In the genomic region with DNA sequence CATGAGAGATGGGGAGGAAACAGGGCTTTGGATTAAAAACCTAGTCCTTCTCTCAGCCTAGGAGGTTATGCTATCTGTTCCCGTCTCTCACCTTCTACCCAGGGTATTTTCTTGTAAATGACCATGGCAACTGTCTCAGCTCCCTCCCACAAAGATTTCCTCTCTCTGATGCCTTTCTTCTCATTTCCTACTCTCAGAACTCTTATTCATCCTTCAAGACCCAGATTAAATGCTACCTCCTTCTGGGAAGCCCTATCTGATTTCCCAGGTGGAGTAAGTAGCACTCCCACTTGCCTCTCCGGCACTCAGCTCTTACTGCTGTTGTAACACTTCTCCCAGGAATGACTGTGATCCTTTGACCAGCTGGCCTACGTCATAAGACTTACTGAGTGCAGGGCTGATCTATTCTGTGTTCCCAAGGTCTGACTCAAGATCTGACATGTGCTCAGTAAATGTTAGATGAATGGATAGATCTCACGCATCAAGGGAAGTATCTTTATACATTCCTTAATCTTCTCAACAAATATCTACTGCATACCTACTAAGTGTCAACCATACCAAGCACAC, we compare ENCODE assay signal across 19 cellular contexts.
DNase-seq lines count a peak whose midpoint lies in the region; TF ChIP-seq lines count a peak whose summit lies in the region.
"Had no signal": no experiment of that assay in that cellular context is flagged by ENCODE, and none has a peak within 500 bp of the region (broad histone marks: within the 10 kb centered on the region; RNA-seq: fewer than 3 reads in every experiment).

No MANE protein-coding gene starts in this region.

- H3K9me3 ChIP-seq in HUES48 (ENCODE audit: control insufficient read depth, insufficient read depth, low read length) = no peaks in the 10 kb centered on the region
- H3K9me3 ChIP-seq in endodermal cell (ENCODE audit: control insufficient read depth, low read length) = no peaks in the 10 kb centered on the region
- H3K9me3 ChIP-seq: Caco-2 had no signal

- H3K27me3 ChIP-seq in HUES48 (ENCODE audit: control insufficient read depth, insufficient read depth, low read length) = no peaks in the 10 kb centered on the region
- no peaks in the 10 kb centered on the region for H3K27me3 ChIP-seq in endodermal cell (ENCODE audit: control insufficient read depth, insufficient read depth, low read length, poor library complexity, severe bottlenecking)
- no peaks in the 10 kb centered on the region for H3K27me3 ChIP-seq in mesendoderm (ENCODE audit: insufficient read depth, low read length, poor library complexity)

- no peak overlapping the region for H4K8ac ChIP-seq in mesendoderm (ENCODE audit: low read depth, low read length)

- H3K4ac ChIP-seq in mesendoderm (ENCODE audit: low read depth, low read length) = no peak overlapping the region

- H3K79me2 ChIP-seq in mesendoderm (ENCODE audit: control insufficient read depth, insufficient read depth, low read length) = no peaks in the 10 kb centered on the region

- peak overlapping the region; percentile 9 for H3K27ac ChIP-seq in HUES48 (ENCODE audit: low read depth, low read length)
- H3K27ac ChIP-seq in endodermal cell (ENCODE audit: low read depth, low read length) = no peak overlapping the region
- H3K27ac ChIP-seq in mesendoderm (ENCODE audit: low read depth, low read length) = peak overlapping the region; percentile 60
- H3K27ac ChIP-seq: GM23248, KMS-11, PC-9 had no signal

- no peak overlapping the region for H3K23ac ChIP-seq in mesendoderm (ENCODE audit: low read length)

- TF ChIP-seq CTCF in endodermal cell (conservative IDR thresholded peaks at IDR 0.05) = no peak
- TF ChIP-seq CTCF in GM13977 (IDR thresholded peaks at IDR 0.05; ENCODE audit: extremely low read depth, insufficient read depth, missing control alignments) = no peak

- no peak overlapping the region for H2BK120ac ChIP-seq in mesendoderm (ENCODE audit: low read depth, low read length)

- no peak overlapping the region for H2BK15ac ChIP-seq in mesendoderm (replicated peaks; ENCODE audit: low read depth)

- DNase-seq in NCI-H82 (lab: John Stamatoyannopoulos, UW) = peak; percentile 28
- DNase-seq in NCI-H82 treated with DMSO at 0.1 percent for 48 hours (lab: John Stamatoyannopoulos, UW; ENCODE audit: unreplicated experiment) = no peak
- peak; percentile 79 for DNase-seq in endodermal cell
- DNase-seq in mesendoderm = peak; percentile 97
- DNase-seq in GM13977 (ENCODE audit: low spot score) = no peak
- DNase-seq in NCI-H146 treated with DMSO at 0.1 percent for 48 hours (lab: John Stamatoyannopoulos, UW; ENCODE audit: unreplicated experiment) = no peak
- no peak for DNase-seq in DMS 273 (lab: John Stamatoyannopoulos, UW; ENCODE audit: unreplicated experiment)
- DNase-seq: 8988T; CD4-positive, alpha-beta T cell; GF-D8; GM23248; NCI-H1417 treated with DMSO at 0.1 percent for 48 hours; NCI-H1930; NCI-H446; NCI-H748 treated with DMSO at 0.1 percent for 48 hours; PC-9 had no signal

- H2BK5ac ChIP-seq in mesendoderm (ENCODE audit: low read length) = peak overlapping the region; percentile 61

- H3K4me1 Mint-ChIP-seq in endodermal cell = peaks cover 50% of the 10 kb centered on the region

- H3K27ac Mint-ChIP-seq in endodermal cell = no peak overlapping the region
- H3K27ac Mint-ChIP-seq: CD4-positive, alpha-beta T cell had no signal

- no peaks in the 10 kb centered on the region for H3K79me1 ChIP-seq in mesendoderm (ENCODE audit: low read length)

- H3K27me3 Mint-ChIP-seq in endodermal cell (ENCODE audit: insufficient read depth) = no peaks in the 10 kb centered on the region
- H3K27me3 Mint-ChIP-seq: CD4-positive, alpha-beta T cell had no signal

- peak overlapping the region; percentile 41 for H3K18ac ChIP-seq in mesendoderm (ENCODE audit: low read length)

- H3K4me1 ChIP-seq in HUES48 (ENCODE audit: control insufficient read depth, insufficient read depth, low read length) = peaks cover 4% of the 10 kb centered on the region; the same call in 1 of the 2 replicates
- peaks cover 20% of the 10 kb centered on the region for H3K4me1 ChIP-seq in endodermal cell (ENCODE audit: control insufficient read depth, insufficient read depth, low read length)
- peaks cover 16% of the 10 kb centered on the region for H3K4me1 ChIP-seq in mesendoderm (ENCODE audit: control insufficient read depth, low read depth, low read length)

- no peak overlapping the region for H3K9ac ChIP-seq in HUES48 (ENCODE audit: low read depth, low read length)
- H3K9ac ChIP-seq in endodermal cell (ENCODE audit: extremely low read depth, low read length, poor library complexity, severe bottlenecking) = no peak overlapping the region
- no peak overlapping the region for H3K9ac ChIP-seq in mesendoderm (ENCODE audit: low read length)
- H3K9ac ChIP-seq: GM23248, KMS-11 had no signal

- no peaks in the 10 kb centered on the region for H3K36me3 Mint-ChIP-seq in endodermal cell (ENCODE audit: low read depth)

- no peak overlapping the region for H2AK5ac ChIP-seq in mesendoderm (ENCODE audit: low read length)

- no peaks in the 10 kb centered on the region for H3K36me3 ChIP-seq in HUES48 (ENCODE audit: control insufficient read depth, insufficient read depth, low read length)
- H3K36me3 ChIP-seq in endodermal cell (ENCODE audit: control insufficient read depth, insufficient read depth, low read length) = no peaks in the 10 kb centered on the region
- no peaks in the 10 kb centered on the region for H3K36me3 ChIP-seq in mesendoderm (ENCODE audit: control insufficient read depth, insufficient read depth, low read length)

- peak overlapping the region; percentile 68 for H3K56ac ChIP-seq in mesendoderm (ENCODE audit: low read length)

- no peak overlapping the region for H3K4me2 ChIP-seq in mesendoderm (ENCODE audit: low read length)
- H3K4me2 ChIP-seq: KMS-11, PC-9 had no signal

- 34 to 46% methylated on average over 2 to 4 of the region's 4 CpGs for WGBS in endodermal cell (ENCODE audit: insufficient coverage in 1 of 2, insufficient read length in 1 of 2), 2 experiments
- WGBS in mesendoderm (ENCODE audit: extremely low coverage, insufficient coverage, low lambda C conversion rate) = no CpG with 5 or more reads among the region's 4 CpGs

- no peak overlapping the region for H3K4me3 ChIP-seq in HUES48 (ENCODE audit: low read depth, low read length)
- H3K4me3 ChIP-seq in endodermal cell (ENCODE audit: low read length) = no peak overlapping the region
- no peak overlapping the region for H3K4me3 ChIP-seq in mesendoderm (ENCODE audit: low read length)
- H3K4me3 ChIP-seq: GM23248, PC-9 had no signal

- no peaks in the 10 kb centered on the region for H3K9me3 Mint-ChIP-seq in endodermal cell
- H3K9me3 Mint-ChIP-seq: CD4-positive, alpha-beta T cell had no signal

- in situ Hi-C loops in GM13977 (cut with MboI; ENCODE audit: low pct_unique_long_range_greater_than_20kb, low sequenced_read_pairs, unreplicated experiment) = no loop called here

- H4K5ac ChIP-seq in mesendoderm (ENCODE audit: low read length) = no peak overlapping the region

- no peak overlapping the region for H3K4me3 Mint-ChIP-seq in endodermal cell
- H3K4me3 Mint-ChIP-seq: CD4-positive, alpha-beta T cell had no signal

Comparison
In these comparisons a context has a peak if more than half of its experiments do, and no peak if none do; other contexts are left out.
1. DNase-seq: peak in NCI-H82 (single experiment), endodermal cell (single experiment) and mesendoderm (single experiment); none in NCI-H82 treated with DMSO at 0.1 percent for 48 hours (single experiment), GM13977 (single experiment), NCI-H146 treated with DMSO at 0.1 percent for 48 hours (single experiment) and DMS 273 (single experiment).